In the genomic region with DNA sequence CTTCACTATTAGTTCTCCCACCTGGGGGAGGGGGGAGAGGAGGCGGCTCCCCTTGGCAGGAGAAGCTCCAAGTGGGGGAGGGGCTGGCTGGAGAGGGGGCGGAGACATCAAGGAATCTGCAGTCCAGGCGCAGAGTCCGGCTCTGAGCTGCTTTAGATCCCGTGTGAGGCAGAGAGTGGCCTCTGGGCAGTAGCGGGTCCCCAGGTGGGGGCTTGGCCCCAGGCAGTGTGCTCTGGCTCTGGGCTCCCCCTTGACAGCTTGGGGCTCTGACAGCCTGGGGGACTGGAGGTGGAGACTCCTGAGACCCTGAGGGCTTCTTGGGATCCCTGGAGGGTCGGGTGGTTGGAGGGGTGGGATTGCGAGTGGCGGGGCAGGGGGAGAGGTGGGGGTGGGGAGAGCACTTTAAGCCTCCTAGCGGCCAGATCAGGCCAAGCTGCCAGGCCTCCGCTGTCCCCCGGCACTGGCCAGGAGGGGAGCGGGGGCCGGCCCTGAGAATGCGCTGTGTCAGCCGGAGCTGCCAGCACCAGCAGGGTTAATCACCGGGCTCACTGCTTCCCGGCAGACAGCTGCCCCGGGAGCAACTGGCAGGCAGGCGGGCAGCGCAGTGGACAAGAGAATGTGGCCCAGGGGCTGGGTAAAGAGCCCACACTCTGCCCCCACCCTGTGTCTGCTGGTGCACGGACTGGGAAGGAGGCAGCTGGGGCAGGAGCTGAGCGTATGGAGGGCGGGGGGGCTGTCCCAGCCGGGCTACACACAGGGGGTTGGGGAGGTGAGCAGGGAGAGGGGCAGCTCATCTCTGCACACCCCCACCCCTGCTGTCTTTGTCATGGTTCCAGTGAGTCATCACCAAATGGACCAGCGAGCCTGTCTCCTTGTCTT, we compare ENCODE assay signal across 8 cellular contexts. TPM values are rescaled to one million over a fixed set of nuclear protein-coding genes. Genes with fewer than 3 reads are reported as not detected.
DNase-seq lines count a peak whose midpoint lies in the region; ATAC-seq and TF ChIP-seq lines count a peak whose summit lies in the region.

No MANE protein-coding gene starts in this region.

- DNase-seq in activated T-cell treated with anti-CD3 and anti-CD28 coated beads, Interleukin-2, amount 50 U/mL, for 72 hours: peak in 1 of 2 donors; percentile 25
- no peak for DNase-seq in activated T-cell treated with anti-CD3 and anti-CD28 coated beads, Interleukin-2, amount 50 U/mL, for 48 hours
- DNase-seq in SK-N-DZ (ENCODE audit: low spot score) (peak; percentile 83), Right ventricle myocardium superior (no peak), prostate gland (ENCODE audit: low spot score) (no peak), SIG-M5 (lab: John Stamatoyannopoulos, UW) (no peak), mucosa of gallbladder (ENCODE audit: low spot score) (no peak)
- no peak for DNase-seq in activated CD4-positive, alpha-beta T cell treated with anti-CD3 and anti-CD28 coated beads for 4 hours

- H3K27me3 Mint-ChIP-seq in activated T-cell treated with anti-CD3 and anti-CD28 coated beads, Interleukin-2, amount 50 U/mL, for 72 hours (ENCODE audit: low read depth): peaks cover 15% of the 10 kb centered on the region

- no peak overlapping the region for H3K4me3 ChIP-seq in prostate gland

- H3K9me3 Mint-ChIP-seq in activated T-cell treated with anti-CD3 and anti-CD28 coated beads, Interleukin-2, amount 50 U/mL, for 72 hours: no peaks in the 10 kb centered on the region

- TF ChIP-seq POLR2A in prostate gland (IDR thresholded peaks at IDR 0.05): no peak

- H3K27ac Mint-ChIP-seq in activated T-cell treated with anti-CD3 and anti-CD28 coated beads, Interleukin-2, amount 50 U/mL, for 72 hours: no peak overlapping the region

- peak in 1 of 2 donors; percentile 18 for ATAC-seq in activated T-cell treated with anti-CD3 and anti-CD28 coated beads, Interleukin-2, amount 50 U/mL, for 72 hours (replicated peaks in 1 of 2)
- peak; percentile 1 for ATAC-seq in Right ventricle myocardium superior (ENCODE audit: poor library complexity)

- H3K36me3 ChIP-seq in prostate gland: no peaks in the 10 kb centered on the region

- peak overlapping the region; percentile 91 to 92 for H3K27ac ChIP-seq in prostate gland

- H3K9me3 ChIP-seq in prostate gland: no peaks in the 10 kb centered on the region

- 2% methylated on average over 17 of the region's 26 CpGs for WGBS in prostate gland

- H3K27me3 ChIP-seq in prostate gland (replicated peaks; ENCODE audit: insufficient read depth): no peaks in the 10 kb centered on the region

- intact Hi-C loops in Right ventricle myocardium superior (cut with DNase I): no loop called here
- intact Hi-C loops in prostate gland (cut with DNase I): no loop called here

- H3K4me3 Mint-ChIP-seq in activated T-cell treated with anti-CD3 and anti-CD28 coated beads, Interleukin-2, amount 50 U/mL, for 72 hours: peak overlapping the region; percentile 73 to 75

- H3K36me3 Mint-ChIP-seq in activated T-cell treated with anti-CD3 and anti-CD28 coated beads, Interleukin-2, amount 50 U/mL, for 72 hours (ENCODE audit: insufficient read depth in 2 of 2): no peaks in the 10 kb centered on the region

- peak in 1 of 4 experiments; percentile 18 for TF ChIP-seq CTCF in prostate gland (IDR thresholded peaks at IDR 0.05)

- H3K4me1 ChIP-seq in prostate gland (replicated peaks): peaks cover 35% of the 10 kb centered on the region

- peaks cover 9% of the 10 kb centered on the region for H3K4me1 Mint-ChIP-seq in activated T-cell treated with anti-CD3 and anti-CD28 coated beads, Interleukin-2, amount 50 U/mL, for 72 hours (ENCODE audit: low read depth)

RNA-seq across cellular contexts. Expression of a gene that starts 1.8 kb away (rescaled TPM):
- under 1 TPM; 0.86 to 0.99 TPM for total RNA-seq in activated T-cell treated with anti-CD3 and anti-CD28 coated beads, Interleukin-2, amount 50 U/mL, for 72 hours
- polyA plus RNA-seq in SK-N-DZ (2014; cell fraction: cytosol; rRNA removed): 32.9 and 33.6 TPM in 2 replicates
- 352 and 482 TPM in 2 replicates for polyA plus RNA-seq in SK-N-DZ (2014; cell fraction: nucleus; rRNA removed)
- 79.6 TPM for total RNA-seq in Right ventricle myocardium superior
- 100 to 1,000 TPM; 170 to 272 TPM for total RNA-seq in prostate gland
- total RNA-seq in mucosa of gallbladder: 298 TPM

RNA-seq across cellular contexts. Expression of a gene that starts 18.0 kb away (rescaled TPM):
- 1,000 to 10,000 TPM; 2,573 to 2,599 TPM for total RNA-seq in activated T-cell treated with anti-CD3 and anti-CD28 coated beads, Interleukin-2, amount 50 U/mL, for 72 hours
- 10,912 and 11,337 TPM in 2 replicates for polyA plus RNA-seq in SK-N-DZ (2014; cell fraction: cytosol; rRNA removed)
- 6,422 and 11,565 TPM in 2 replicates for polyA plus RNA-seq in SK-N-DZ (2014; cell fraction: nucleus; rRNA removed)
- total RNA-seq in Right ventricle myocardium superior (732 TPM), prostate gland (1,000 to 10,000 TPM; 1,506 to 4,377 TPM), mucosa of gallbladder (968 TPM)

RNA-seq across cellular contexts. Expression of a gene that starts 38.2 kb away (rescaled TPM):
- total RNA-seq in activated T-cell treated with anti-CD3 and anti-CD28 coated beads, Interleukin-2, amount 50 U/mL, for 72 hours: 1 to 10 TPM; 7.1 to 8.3 TPM
- polyA plus RNA-seq in SK-N-DZ (2014; cell fraction: cytosol; rRNA removed): 7.8 and 8.4 TPM in 2 replicates
- polyA plus RNA-seq in SK-N-DZ (2014; cell fraction: nucleus; rRNA removed): 4.6 and 8.4 TPM in 2 replicates
- total RNA-seq in Right ventricle myocardium superior (15.0 TPM), prostate gland (10 to 100 TPM in 1 of 2 donors, 1 to 10 TPM in 1; 4.1 to 31.3 TPM), mucosa of gallbladder (5.2 TPM)

RNA-seq across cellular contexts. Expression of a gene that starts 58.5 kb away (rescaled TPM):
- not detected for total RNA-seq in activated T-cell treated with anti-CD3 and anti-CD28 coated beads, Interleukin-2, amount 50 U/mL, for 72 hours
- polyA plus RNA-seq in SK-N-DZ (2014; cell fraction: cytosol; rRNA removed): not detected in 2 replicates
- not detected in 2 replicates for polyA plus RNA-seq in SK-N-DZ (2014; cell fraction: nucleus; rRNA removed)
- total RNA-seq in Right ventricle myocardium superior (not detected), prostate gland (10 to 100 TPM in 1 of 2 donors, 1 to 10 TPM in 1; 4.9 to 10.9 TPM), mucosa of gallbladder (6.2 TPM)

Comparison
In these comparisons a context has a peak if more than half of its experiments do, and no peak if none do; other contexts are left out.
1. RNA of a gene that starts 1.8 kb away (total RNA-seq): 298 TPM in mucosa of gallbladder (single experiment), 170 to 272 TPM in prostate gland and 79.6 TPM in Right ventricle myocardium superior (single experiment); 0.86 to 0.99 TPM in activated T-cell treated with anti-CD3 and anti-CD28 coated beads, Interleukin-2, amount 50 U/mL, for 72 hours; every median in the first group is over 10 times any median in the second.